In the genomic region with DNA sequence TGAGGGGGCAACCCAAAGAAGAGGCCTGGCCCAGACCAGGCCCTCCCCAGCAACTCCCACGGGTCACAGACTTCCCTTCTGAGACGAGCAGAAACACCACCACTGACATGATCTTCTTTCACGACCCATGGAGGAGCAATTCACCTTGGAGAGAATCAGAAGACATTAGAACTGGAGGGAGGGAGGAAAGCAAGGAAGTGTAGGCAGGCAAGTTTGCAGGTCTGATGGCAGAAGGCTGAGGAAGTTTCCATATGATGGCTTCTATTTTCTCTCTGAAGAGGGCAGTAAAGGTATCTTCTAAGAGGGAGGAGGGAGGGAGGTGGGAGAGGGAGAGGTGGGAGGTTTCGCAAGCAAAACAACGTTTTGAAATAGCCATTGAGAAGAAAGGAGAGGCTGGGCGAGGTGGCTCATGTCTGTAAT, we compare ENCODE assay signal across 1 cellular context.
TF ChIP-seq lines count a peak whose summit lies in the region.

No MANE protein-coding gene starts in this region.

TF ChIP-seq in HepG2, 621 proteins besides CTCF, POLR2A, EP300 and RAD21:
- TF ChIP-seq CEBPG (CRISPR knock-in tag; IDR thresholded peaks at IDR 0.05) = peak; percentile 67
- TF ChIP-seq ZNF746 (CRISPR knock-in tag; IDR thresholded peaks at IDR 0.05) = peak; percentile 81; the same call in 1 of the 2 replicates
- TF ChIP-seq ZSCAN22 (CRISPR knock-in tag; IDR thresholded peaks at IDR 0.05) = peak; percentile 84
- no peak for TF ChIP-seq ZNF230 (CRISPR knock-in tag; IDR thresholded peaks at IDR 0.05)
- peak; percentile 27; the same call in 1 of the 2 replicates for TF ChIP-seq MAZ (IDR thresholded peaks at IDR 0.05; ENCODE audit: borderline replicate concordance, low read depth, low read length)
- TF ChIP-seq MAZ (CRISPR knock-in tag; IDR thresholded peaks at IDR 0.05; ENCODE audit: low read depth) = no peak
- TF ChIP-seq, protein P1, sequence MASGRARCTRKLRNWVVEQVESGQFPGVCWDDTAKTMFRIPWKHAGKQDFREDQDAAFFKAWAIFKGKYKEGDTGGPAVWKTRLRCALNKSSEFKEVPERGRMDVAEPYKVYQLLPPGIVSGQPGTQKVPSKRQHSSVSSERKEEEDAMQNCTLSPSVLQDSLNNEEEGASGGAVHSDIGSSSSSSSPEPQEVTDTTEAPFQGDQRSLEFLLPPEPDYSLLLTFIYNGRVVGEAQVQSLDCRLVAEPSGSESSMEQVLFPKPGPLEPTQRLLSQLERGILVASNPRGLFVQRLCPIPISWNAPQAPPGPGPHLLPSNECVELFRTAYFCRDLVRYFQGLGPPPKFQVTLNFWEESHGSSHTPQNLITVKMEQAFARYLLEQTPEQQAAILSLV (CRISPR knock-in tag; IDR thresholded peaks at IDR 0.05; ENCODE audit: borderline replicate concordance) = no peak
- TF ChIP-seq U2AF1 (optimal IDR thresholded peaks at IDR 0.05; ENCODE audit: low read depth, low read length) = no peak
- TF ChIP-seq, protein P2, sequence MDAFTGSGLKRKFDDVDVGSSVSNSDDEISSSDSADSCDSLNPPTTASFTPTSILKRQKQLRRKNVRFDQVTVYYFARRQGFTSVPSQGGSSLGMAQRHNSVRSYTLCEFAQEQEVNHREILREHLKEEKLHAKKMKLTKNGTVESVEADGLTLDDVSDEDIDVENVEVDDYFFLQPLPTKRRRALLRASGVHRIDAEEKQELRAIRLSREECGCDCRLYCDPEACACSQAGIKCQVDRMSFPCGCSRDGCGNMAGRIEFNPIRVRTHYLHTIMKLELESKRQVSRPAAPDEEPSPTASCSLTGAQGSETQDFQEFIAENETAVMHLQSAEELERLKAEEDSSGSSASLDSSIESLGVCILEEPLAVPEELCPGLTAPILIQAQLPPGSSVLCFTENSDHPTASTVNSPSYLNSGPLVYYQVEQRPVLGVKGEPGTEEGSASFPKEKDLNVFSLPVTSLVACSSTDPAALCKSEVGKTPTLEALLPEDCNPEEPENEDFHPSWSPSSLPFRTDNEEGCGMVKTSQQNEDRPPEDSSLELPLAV (CRISPR knock-in tag; conservative IDR thresholded peaks at IDR 0.05; ENCODE audit: low read depth) = no peak
- TF ChIP-seq CEBPB (IDR thresholded peaks at IDR 0.05; ENCODE audit: borderline replicate concordance, low read depth, low read length) = peak; percentile 63; the same call in 1 of the 2 replicates
- peak; percentile 56; the same call in 1 of the 2 replicates for TF ChIP-seq ZNF263 (CRISPR knock-in tag; IDR thresholded peaks at IDR 0.05)
- TF ChIP-seq TRIM24 (CRISPR knock-in tag; IDR thresholded peaks at IDR 0.05) = no peak
- TF ChIP-seq GTF2F1 (IDR thresholded peaks at IDR 0.05; ENCODE audit: low read length) = no peak
